In genomic region chr13:98802999-98803666, GRCh38 we compare ENCODE assay signal across 21 cellular contexts. TPM values are rescaled to one million over a fixed set of nuclear protein-coding genes. Genes with fewer than 3 reads are reported as not detected.
"Had no signal": no experiment of that assay in that cellular context is flagged by ENCODE, and none has a peak within 500 bp of the region (broad histone marks: within the 10 kb centered on the region; RNA-seq: fewer than 3 reads in every experiment).

No MANE protein-coding gene starts in this region.

- DNase-seq: activated CD4-positive, alpha-beta memory T cell treated with anti-CD3 and anti-CD28 coated beads, Interleukin-2, amount 10 ng/mL, durations not matched to agents 7 days and 5 days; activated CD4-positive, alpha-beta T cell treated with anti-CD3 and anti-CD28 coated beads, Interleukin-2, amount 10 ng/mL, durations not matched to agents 24 days and 14 days; activated gamma-delta T cell treated with Interleukin-2 at 50 U/mL for 16 hours; brain microvascular endothelial cell; caudate nucleus; effector CD8-positive, alpha-beta T cell; esophagus squamous epithelium; heart left ventricle; islet precursor cell; left cardiac atrium; mesendoderm; naive B cell; spleen; stimulated activated CD4-positive, alpha-beta T cell treated with anti-CD3 and anti-CD28 coated beads, Interleukin-4, amount 100 ng/mL, for 24 hours; stimulated activated naive CD4-positive, alpha-beta T cell treated with Interleukin-2 at 50 U/mL for 16 hours had no signal

- H3K36me3 ChIP-seq: adrenal gland had no signal

- H3K27ac Mint-ChIP-seq: activated CD4-positive, alpha-beta memory T cell treated with anti-CD3 and anti-CD28 coated beads, Interleukin-2, amount 10 ng/mL, durations not matched to agents 7 days and 5 days; activated CD4-positive, alpha-beta T cell treated with anti-CD3 and anti-CD28 coated beads, Interleukin-2, amount 10 ng/mL, durations not matched to agents 24 days and 14 days; dendritic cell treated with granulocyte-macrophage colony-stimulating factor and Interleukin-4, amounts not matched to agents 40 ng/mL and 50 ng/mL, for 4 days; naive B cell; T-helper 1 cell treated with Interleukin-12 subunit alpha and Interleukin-12 subunit beta and Interleukin-4 antibody, amounts not matched to agents 30 μg/mL and 1 μg/mL, for 36 hours had no signal

- H3K27me3 Mint-ChIP-seq: activated CD4-positive, alpha-beta memory T cell treated with anti-CD3 and anti-CD28 coated beads, Interleukin-2, amount 10 ng/mL, durations not matched to agents 7 days and 5 days; activated CD4-positive, alpha-beta T cell treated with anti-CD3 and anti-CD28 coated beads, Interleukin-2, amount 10 ng/mL, durations not matched to agents 24 days and 14 days; activated naive CD4-positive, alpha-beta T cell treated with anti-CD3 and anti-CD28 coated beads, Interleukin-2, amount 50 U/mL, for 24 hours; dendritic cell treated with granulocyte-macrophage colony-stimulating factor and Interleukin-4, amounts not matched to agents 40 ng/mL and 50 ng/mL, for 4 days; naive B cell had no signal

- H3K9me3 Mint-ChIP-seq: activated CD4-positive, alpha-beta memory T cell treated with anti-CD3 and anti-CD28 coated beads, Interleukin-2, amount 10 ng/mL, durations not matched to agents 7 days and 5 days; activated CD4-positive, alpha-beta T cell treated with anti-CD3 and anti-CD28 coated beads, Interleukin-2, amount 10 ng/mL, durations not matched to agents 24 days and 14 days; activated naive CD4-positive, alpha-beta T cell treated with anti-CD3 and anti-CD28 coated beads, Interleukin-2, amount 50 U/mL, for 24 hours; dendritic cell treated with granulocyte-macrophage colony-stimulating factor and Interleukin-4, amounts not matched to agents 40 ng/mL and 50 ng/mL, for 4 days; naive B cell; neural crest cell; T-helper 1 cell treated with Interleukin-12 subunit alpha and Interleukin-12 subunit beta and Interleukin-4 antibody, amounts not matched to agents 30 μg/mL and 1 μg/mL, for 36 hours had no signal

- H3K4me3 Mint-ChIP-seq: activated CD4-positive, alpha-beta memory T cell treated with anti-CD3 and anti-CD28 coated beads, Interleukin-2, amount 10 ng/mL, durations not matched to agents 7 days and 5 days; activated CD4-positive, alpha-beta T cell treated with anti-CD3 and anti-CD28 coated beads, Interleukin-2, amount 10 ng/mL, durations not matched to agents 24 days and 14 days; activated naive CD4-positive, alpha-beta T cell treated with anti-CD3 and anti-CD28 coated beads, Interleukin-2, amount 50 U/mL, for 24 hours; dendritic cell treated with granulocyte-macrophage colony-stimulating factor and Interleukin-4, amounts not matched to agents 40 ng/mL and 50 ng/mL, for 4 days; naive B cell; neural crest cell; T-helper 1 cell treated with Interleukin-12 subunit alpha and Interleukin-12 subunit beta and Interleukin-4 antibody, amounts not matched to agents 30 μg/mL and 1 μg/mL, for 36 hours had no signal

- H3K27ac ChIP-seq: adrenal gland, ascending aorta, brain microvascular endothelial cell, heart left ventricle, spleen had no signal

- ATAC-seq: left cardiac atrium had no signal

- H3K4me1 Mint-ChIP-seq: activated CD4-positive, alpha-beta memory T cell treated with anti-CD3 and anti-CD28 coated beads, Interleukin-2, amount 10 ng/mL, durations not matched to agents 7 days and 5 days; activated CD4-positive, alpha-beta T cell treated with anti-CD3 and anti-CD28 coated beads, Interleukin-2, amount 10 ng/mL, durations not matched to agents 24 days and 14 days; activated naive CD4-positive, alpha-beta T cell treated with anti-CD3 and anti-CD28 coated beads, Interleukin-2, amount 50 U/mL, for 24 hours; naive B cell; neural crest cell had no signal

- H3K4me3 ChIP-seq: adrenal gland, ascending aorta, esophagus squamous epithelium, heart left ventricle, spleen had no signal

- H3K9me3 ChIP-seq: adrenal gland, ascending aorta, esophagus squamous epithelium, heart left ventricle, spleen had no signal

- H3K4me1 ChIP-seq: adrenal gland, ascending aorta, spleen had no signal

- H3K27me3 ChIP-seq: adrenal gland, ascending aorta, brain microvascular endothelial cell, esophagus squamous epithelium, heart left ventricle, spleen had no signal

RNA-seq across cellular contexts. Expression of gene SLC15A1, which starts 50.7 kb away (rescaled TPM):
- total RNA-seq: activated CD4-positive, alpha-beta memory T cell treated with anti-CD3 and anti-CD28 coated beads, Interleukin-2, amount 10 ng/mL, durations not matched to agents 7 days and 5 days; activated CD4-positive, alpha-beta T cell treated with anti-CD3 and anti-CD28 coated beads, Interleukin-2, amount 10 ng/mL, durations not matched to agents 24 days and 14 days; ascending aorta; heart left ventricle; left cardiac atrium; neural crest cell; spleen had no signal
- polyA plus RNA-seq: heart left ventricle had no signal
